Comparison of ENCODE assay signal across 27 cellular contexts in genomic region chr7:77658928-77659327, GRCh38.
"Had no signal": no experiment of that assay in that cellular context is flagged by ENCODE, and none has a peak within 500 bp of the region (broad histone marks: within the 10 kb centered on the region; RNA-seq: fewer than 3 reads in every experiment).

No MANE protein-coding gene starts in this region.

- H3K27ac ChIP-seq: left lung, lower lobe of right lung, neural progenitor cell, pancreas, prostate gland, spleen, tibial nerve, upper lobe of left lung had no signal

- H3K27me3 ChIP-seq: left lung, neural progenitor cell, pancreas, spleen, tibial nerve, upper lobe of left lung had no signal

- H3K4me3 ChIP-seq: left lung, lower lobe of right lung, neural progenitor cell, pancreas, prostate gland, spleen, tibial nerve, upper lobe of left lung had no signal

- H3K9me3 Mint-ChIP-seq: mesothelial cell of epicardium; naive B cell; natural killer cell; nephron progenitor cell; neural progenitor cell; stimulated activated effector memory CD8-positive, alpha-beta T cell treated with anti-CD3 and anti-CD28 coated beads, Interleukin-12 subunit alpha, Interleukin-12 subunit beta, amount 100 ng/mL, for 72 hours; stimulated activated naive CD8-positive, alpha-beta T cell treated with anti-CD3 and anti-CD28 coated beads, Interleukin-15, Interleukin-2, amounts not matched to agents 100 ng/mL and 50 ng/mL, for 24 hours had no signal

- H3K36me3 ChIP-seq: neural progenitor cell, pancreas, prostate gland had no signal

- H3K36me3 Mint-ChIP-seq: naive B cell; stimulated activated effector memory CD8-positive, alpha-beta T cell treated with anti-CD3 and anti-CD28 coated beads, Interleukin-12 subunit alpha, Interleukin-12 subunit beta, amount 100 ng/mL, for 72 hours had no signal

- H3K27me3 Mint-ChIP-seq: naive B cell; stimulated activated naive CD8-positive, alpha-beta T cell treated with anti-CD3 and anti-CD28 coated beads, Interleukin-15, Interleukin-2, amounts not matched to agents 100 ng/mL and 50 ng/mL, for 24 hours had no signal

- H3K27ac Mint-ChIP-seq: mesothelial cell of epicardium; nephron progenitor cell; neural progenitor cell; stimulated activated effector memory CD8-positive, alpha-beta T cell treated with anti-CD3 and anti-CD28 coated beads, Interleukin-12 subunit alpha, Interleukin-12 subunit beta, amount 100 ng/mL, for 72 hours; stimulated activated naive CD8-positive, alpha-beta T cell treated with anti-CD3 and anti-CD28 coated beads, Interleukin-15, Interleukin-2, amounts not matched to agents 100 ng/mL and 50 ng/mL, for 24 hours had no signal

- H3K4me3 Mint-ChIP-seq: mesothelial cell of epicardium; naive B cell; natural killer cell; nephron progenitor cell; neural progenitor cell; stimulated activated effector memory CD8-positive, alpha-beta T cell treated with anti-CD3 and anti-CD28 coated beads, Interleukin-12 subunit alpha, Interleukin-12 subunit beta, amount 100 ng/mL, for 72 hours; stimulated activated naive CD8-positive, alpha-beta T cell treated with anti-CD3 and anti-CD28 coated beads, Interleukin-15, Interleukin-2, amounts not matched to agents 100 ng/mL and 50 ng/mL, for 24 hours had no signal

- H3K9me3 ChIP-seq: left lung, lower lobe of right lung, pancreas, prostate gland, spleen, tibial nerve, upper lobe of left lung had no signal

- DNase-seq: hippocampal formation; kidney glomerular epithelial cell; left colon; lower lobe of right lung; mammary epithelial cell; mesenchymal stem cell; naive B cell; natural killer cell; nephron progenitor cell; pancreas; posterior cingulate gyrus; retina; right cardiac atrium; small intestine; spleen; stimulated activated CD4-positive, alpha-beta T cell treated with anti-CD3 and anti-CD28 coated beads, Interleukin-4, amount 100 ng/mL, for 24 hours; stimulated activated naive CD4-positive, alpha-beta T cell; substantia nigra had no signal

- H3K4me1 Mint-ChIP-seq: mesothelial cell of epicardium; naive B cell; nephron progenitor cell; neural progenitor cell; stimulated activated effector memory CD8-positive, alpha-beta T cell treated with anti-CD3 and anti-CD28 coated beads, Interleukin-12 subunit alpha, Interleukin-12 subunit beta, amount 100 ng/mL, for 72 hours had no signal

- ATAC-seq: left colon; left lung; lower lobe of right lung; natural killer cell; pancreas; right cardiac atrium; sciatic nerve; stimulated activated effector memory CD8-positive, alpha-beta T cell treated with anti-CD3 and anti-CD28 coated beads, Interleukin-12 subunit alpha, Interleukin-12 subunit beta, amount 100 ng/mL, for 72 hours had no signal

- H3K4me1 ChIP-seq: lower lobe of right lung, neural progenitor cell, prostate gland, tibial nerve had no signal
